ENCODE assay signal across 8 cellular contexts in genomic region chr4:3037957-3038451, GRCh38. TPM values are rescaled to one million over a fixed set of nuclear protein-coding genes. Genes with fewer than 3 reads are reported as not detected.
A peak's percentile ranks its signal among the peaks of the same experiment; 100 is the strongest.
DNase-seq lines count a peak whose midpoint lies in the region; ATAC-seq and TF ChIP-seq lines count a peak whose summit lies in the region.

No MANE protein-coding gene starts in this region.

- H3K9me3 Mint-ChIP-seq in CD8-positive, alpha-beta T cell, result no peaks in the 10 kb centered on the region
- no peaks in the 10 kb centered on the region for H3K9me3 Mint-ChIP-seq in naive B cell

- no peak for TF ChIP-seq CTCF in CD8-positive, alpha-beta T cell (IDR thresholded peaks at IDR 0.05)

- no peak for DNase-seq in CD8-positive, alpha-beta T cell
- peak; percentile 53 for DNase-seq in KG1 (lab: John Stamatoyannopoulos, UW)
- peak; percentile 23 for DNase-seq in astrocyte of the hippocampus (ENCODE audit: low read depth, low spot score)
- peak; percentile 31 for DNase-seq in naive B cell
- DNase-seq in NCI-H1436 treated with DMSO at 0.1 percent for 48 hours (lab: John Stamatoyannopoulos, UW), result no peak
- DNase-seq in A172 (ENCODE audit: low spot score), result no peak
- DNase-seq in HK-2 (ENCODE audit: unreplicated experiment), result no peak

- H3K9me3 ChIP-seq in CD8-positive, alpha-beta T cell (ENCODE audit: low read length), result no peaks in the 10 kb centered on the region

- ATAC-seq in CD8-positive, alpha-beta T cell, result no peak
- ATAC-seq in naive B cell (ENCODE audit: low read depth in 2 of 2) (no peak), GM21737 (IDR thresholded peaks at IDR 0.05; ENCODE audit: unreplicated experiment) (no peak)

- CTCF ChIA-PET in CD8-positive, alpha-beta T cell (lab: Charles Lee), result interaction anchor here (1.3 to 3.4 kb wide), 7 partner anchors 9 to 274 kb away, joined by 5 to 13 read pairs (median 8); no protein-coding TSS in a partner anchor

- no peaks in the 10 kb centered on the region for H3K36me3 Mint-ChIP-seq in CD8-positive, alpha-beta T cell
- no peaks in the 10 kb centered on the region for H3K36me3 Mint-ChIP-seq in naive B cell

- intact Hi-C loops in CD8-positive, alpha-beta T cell (cut with DNase I, micrococcal nuclease), result loop anchor here (1.0 to 5.0 kb wide), 3 partner anchors 61 to 274 kb away; partner anchors contain the start of genes GRK4 (in 1 of the 2) and NOP14 (in 1 of the 2)

- no peaks in the 10 kb centered on the region for H3K27me3 ChIP-seq in CD8-positive, alpha-beta T cell (ENCODE audit: insufficient read depth, low read length)

- H3K4me1 Mint-ChIP-seq in CD8-positive, alpha-beta T cell (ENCODE audit: low read depth), result peaks cover 31% of the 10 kb centered on the region
- peaks cover 40 to 51% (median 50%) of the 10 kb centered on the region in 3 donors for H3K4me1 Mint-ChIP-seq in naive B cell

- peak overlapping the region; percentile 42 for H3K4me3 ChIP-seq in CD8-positive, alpha-beta T cell (ENCODE audit: low read depth, low read length)

- no peak overlapping the region for H3K27ac ChIP-seq in CD8-positive, alpha-beta T cell (ENCODE audit: low read depth, low read length)

- no peaks in the 10 kb centered on the region for H3K36me3 ChIP-seq in CD8-positive, alpha-beta T cell (ENCODE audit: insufficient read depth, low read length)

- peaks cover 7% of the 10 kb centered on the region for H3K27me3 Mint-ChIP-seq in CD8-positive, alpha-beta T cell (ENCODE audit: low read depth)
- H3K27me3 Mint-ChIP-seq in naive B cell, result no peaks in the 10 kb centered on the region

- peak overlapping the region; percentile 4 for H3K27ac Mint-ChIP-seq in CD8-positive, alpha-beta T cell
- H3K27ac Mint-ChIP-seq in naive B cell, result peak overlapping the region; percentile 58 to 93 (median 88)

- peaks cover 30% of the 10 kb centered on the region for H3K4me1 ChIP-seq in CD8-positive, alpha-beta T cell (ENCODE audit: insufficient read depth, low read length)

- POLR2A ChIA-PET in CD8-positive, alpha-beta T cell (lab: Charles Lee), result no interaction called here

- H3K4me3 Mint-ChIP-seq in CD8-positive, alpha-beta T cell, result peak overlapping the region; percentile 68
- peak overlapping the region; percentile 69 to 93 (median 84) for H3K4me3 Mint-ChIP-seq in naive B cell

RNA-seq across cellular contexts. Expression of gene HTT-AS, which starts 36.3 kb away (rescaled TPM):
- total RNA-seq in CD8-positive, alpha-beta T cell, result not detected
- polyA plus RNA-seq in naive B cell (ENCODE audit: low read depth in 6 of 6), result not detected
- total RNA-seq in A172 (2014; rRNA removed; shearing (Covaris generic)), result not detected in 2 replicates

RNA-seq across cellular contexts. Expression of gene HTT, which starts 36.5 kb away (rescaled TPM):
- 10 to 100 TPM; 60.3 to 69.4 TPM for total RNA-seq in CD8-positive, alpha-beta T cell
- 10 to 100 TPM in 4 of 6 donors, 1 to 10 TPM in 2; 8.7 to 15.4 (median 11.0) TPM for polyA plus RNA-seq in naive B cell (ENCODE audit: low read depth in 6 of 6)
- total RNA-seq in A172 (2014; rRNA removed; shearing (Covaris generic)), result 12.2 and 17.0 TPM in 2 replicates

Comparison
In these comparisons a context has a peak if more than half of its experiments do, and no peak if none do; other contexts are left out.
1. DNase-seq: peak in KG1 (single experiment), astrocyte of the hippocampus (single experiment) and naive B cell (single experiment); none in CD8-positive, alpha-beta T cell (0 of 7), NCI-H1436 treated with DMSO at 0.1 percent for 48 hours (single experiment), A172 (single experiment) and HK-2 (single experiment).